In the genomic region with DNA sequence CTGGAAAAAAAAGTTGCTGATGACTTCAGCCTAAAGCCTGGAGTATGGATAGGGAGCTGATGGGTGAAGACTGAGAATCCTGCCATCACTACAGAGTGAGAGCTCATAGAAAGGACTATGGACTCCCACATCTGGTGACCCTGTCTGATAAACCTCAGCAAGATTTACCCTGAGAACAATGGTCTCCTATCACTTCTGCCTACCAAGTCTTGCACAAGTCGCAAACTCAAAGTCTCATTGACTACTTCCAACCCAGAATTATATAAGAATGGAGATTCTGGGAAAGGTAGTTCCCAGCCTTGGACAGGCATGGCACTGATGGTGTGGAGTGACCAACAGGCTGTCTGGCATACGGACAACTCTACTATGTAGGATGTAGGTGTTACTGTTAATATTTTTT, we compare ENCODE assay signal across 1 cellular context.
TF ChIP-seq lines count a peak whose summit lies in the region.

No MANE protein-coding gene starts in this region.

TF ChIP-seq in HepG2, 621 proteins besides CTCF, POLR2A, EP300 and RAD21 (continued from another document and continues in another):
- TF ChIP-seq KLF11 (CRISPR knock-in tag; IDR thresholded peaks at IDR 0.05) (no peak), ZNF292 (CRISPR knock-in tag; IDR thresholded peaks at IDR 0.05; ENCODE audit: borderline replicate concordance, low read depth) (no peak), HNF4G (IDR thresholded peaks at IDR 0.05; ENCODE audit: borderline replicate concordance, low read depth, low read length) (peak; percentile 85), HNF4G (CRISPR knock-in tag; IDR thresholded peaks at IDR 0.05; ENCODE audit: borderline replicate concordance, low read depth) (no peak), MIER2 (CRISPR knock-in tag; IDR thresholded peaks at IDR 0.05) (no peak), ZNF563 (CRISPR knock-in tag; IDR thresholded peaks at IDR 0.05) (no peak), ZNF777 (CRISPR knock-in tag; IDR thresholded peaks at IDR 0.05) (no peak), ZNF34 (CRISPR knock-in tag; IDR thresholded peaks at IDR 0.05; ENCODE audit: borderline replicate concordance) (no peak), ZNF782 (CRISPR knock-in tag; IDR thresholded peaks at IDR 0.05; ENCODE audit: borderline replicate concordance) (no peak), HNRNPK (IDR thresholded peaks at IDR 0.05; ENCODE audit: low read depth, low read length, poor library complexity, severe bottlenecking) (no peak), POGZ (CRISPR knock-in tag; IDR thresholded peaks at IDR 0.05) (no peak), GPN1 (CRISPR knock-in tag; IDR thresholded peaks at IDR 0.05; ENCODE audit: borderline replicate concordance) (no peak), KDM6A (CRISPR knock-in tag; IDR thresholded peaks at IDR 0.05; ENCODE audit: low read depth) (0 out of 2 replicates have a peak, but pooled peaks have one; percentile 14), ELF3 (CRISPR knock-in tag; IDR thresholded peaks at IDR 0.05) (no peak), PAF1 (CRISPR knock-in tag; IDR thresholded peaks at IDR 0.05) (no peak), EHMT2 (IDR thresholded peaks at IDR 0.05; ENCODE audit: borderline replicate concordance, low read depth, low read length) (peak; percentile 88; the same call in 1 of the 2 replicates), PAX8 (CRISPR knock-in tag; IDR thresholded peaks at IDR 0.05; ENCODE audit: borderline replicate concordance) (no peak), TGIF2 (CRISPR knock-in tag; IDR thresholded peaks at IDR 0.05) (peak; percentile 43; the same call in 1 of the 2 replicates), DR1 (CRISPR knock-in tag; IDR thresholded peaks at IDR 0.05) (no peak), SRY (CRISPR knock-in tag; IDR thresholded peaks at IDR 0.05) (no peak), BCL6 (CRISPR knock-in tag; IDR thresholded peaks at IDR 0.05) (peak; percentile 82), RCOR2 (CRISPR knock-in tag; IDR thresholded peaks at IDR 0.05) (peak; percentile 52; the same call in 1 of the 2 replicates), ZNF556 (CRISPR knock-in tag; IDR thresholded peaks at IDR 0.05; ENCODE audit: borderline replicate concordance) (no peak), NCOA2 (CRISPR knock-in tag; IDR thresholded peaks at IDR 0.05) (peak; percentile 79), ZNF841 (CRISPR knock-in tag; IDR thresholded peaks at IDR 0.05; ENCODE audit: borderline replicate concordance) (no peak), ZBTB20 (CRISPR knock-in tag; IDR thresholded peaks at IDR 0.05; ENCODE audit: borderline replicate concordance, low read depth) (no peak), ZNF567 (CRISPR knock-in tag; IDR thresholded peaks at IDR 0.05; ENCODE audit: borderline replicate concordance) (no peak), ZNF225 (CRISPR knock-in tag; IDR thresholded peaks at IDR 0.05) (no peak), ATF7-NPFF (CRISPR knock-in tag; IDR thresholded peaks at IDR 0.05; ENCODE audit: low read depth) (no peak), SNAPC2 (CRISPR knock-in tag; IDR thresholded peaks at IDR 0.05) (no peak), DPF2 (CRISPR knock-in tag; IDR thresholded peaks at IDR 0.05; ENCODE audit: borderline replicate concordance, low read depth) (no peak), SIX1 (CRISPR knock-in tag; IDR thresholded peaks at IDR 0.05; ENCODE audit: borderline replicate concordance) (no peak; the same call in 1 of the 2 replicates), ZBTB42 (CRISPR knock-in tag; IDR thresholded peaks at IDR 0.05) (peak; percentile 92), KAT7 (CRISPR knock-in tag; IDR thresholded peaks at IDR 0.05; ENCODE audit: borderline replicate concordance) (no peak), ZFYVE20 (CRISPR knock-in tag; IDR thresholded peaks at IDR 0.05; ENCODE audit: borderline replicate concordance, low read depth) (no peak), NR2F2 (IDR thresholded peaks at IDR 0.05; ENCODE audit: borderline replicate concordance, low read depth) (peak; percentile 71; the same call in 1 of the 2 replicates), TBX2 (CRISPR knock-in tag; IDR thresholded peaks at IDR 0.05; ENCODE audit: borderline replicate concordance) (no peak), HOXD1 (CRISPR knock-in tag; IDR thresholded peaks at IDR 0.05) (no peak), ZFP41 (CRISPR knock-in tag; IDR thresholded peaks at IDR 0.05; ENCODE audit: borderline replicate concordance) (no peak), ZNF891 (CRISPR knock-in tag; IDR thresholded peaks at IDR 0.05) (no peak)
- TF ChIP-seq, protein P1, sequence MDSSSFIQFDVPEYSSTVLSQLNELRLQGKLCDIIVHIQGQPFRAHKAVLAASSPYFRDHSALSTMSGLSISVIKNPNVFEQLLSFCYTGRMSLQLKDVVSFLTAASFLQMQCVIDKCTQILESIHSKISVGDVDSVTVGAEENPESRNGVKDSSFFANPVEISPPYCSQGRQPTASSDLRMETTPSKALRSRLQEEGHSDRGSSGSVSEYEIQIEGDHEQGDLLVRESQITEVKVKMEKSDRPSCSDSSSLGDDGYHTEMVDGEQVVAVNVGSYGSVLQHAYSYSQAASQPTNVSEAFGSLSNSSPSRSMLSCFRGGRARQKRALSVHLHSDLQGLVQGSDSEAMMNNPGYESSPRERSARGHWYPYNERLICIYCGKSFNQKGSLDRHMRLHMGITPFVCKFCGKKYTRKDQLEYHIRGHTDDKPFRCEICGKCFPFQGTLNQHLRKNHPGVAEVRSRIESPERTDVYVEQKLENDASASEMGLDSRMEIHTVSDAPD (CRISPR knock-in tag; IDR thresholded peaks at IDR 0.05): no peak
- TF ChIP-seq, protein P2, sequence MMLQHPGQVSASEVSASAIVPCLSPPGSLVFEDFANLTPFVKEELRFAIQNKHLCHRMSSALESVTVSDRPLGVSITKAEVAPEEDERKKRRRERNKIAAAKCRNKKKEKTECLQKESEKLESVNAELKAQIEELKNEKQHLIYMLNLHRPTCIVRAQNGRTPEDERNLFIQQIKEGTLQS (CRISPR knock-in tag; IDR thresholded peaks at IDR 0.05): 0 out of 2 replicates have a peak, but pooled peaks have one; percentile 28
- TF ChIP-seq, protein P3, sequence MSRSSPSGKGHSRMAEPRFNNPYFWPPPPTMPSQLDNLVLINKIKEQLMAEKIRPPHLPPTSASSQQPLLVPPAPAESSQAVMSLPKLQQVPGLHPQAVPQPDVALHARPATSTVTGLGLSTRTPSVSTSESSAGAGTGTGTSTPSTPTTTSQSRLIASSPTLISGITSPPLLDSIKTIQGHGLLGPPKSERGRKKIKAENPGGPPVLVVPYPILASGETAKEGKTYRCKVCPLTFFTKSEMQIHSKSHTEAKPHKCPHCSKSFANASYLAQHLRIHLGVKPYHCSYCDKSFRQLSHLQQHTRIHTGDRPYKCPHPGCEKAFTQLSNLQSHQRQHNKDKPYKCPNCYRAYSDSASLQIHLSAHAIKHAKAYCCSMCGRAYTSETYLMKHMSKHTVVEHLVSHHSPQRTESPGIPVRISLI (CRISPR knock-in tag; IDR thresholded peaks at IDR 0.05; ENCODE audit: borderline replicate concordance): no peak
- TF ChIP-seq, protein P4, sequence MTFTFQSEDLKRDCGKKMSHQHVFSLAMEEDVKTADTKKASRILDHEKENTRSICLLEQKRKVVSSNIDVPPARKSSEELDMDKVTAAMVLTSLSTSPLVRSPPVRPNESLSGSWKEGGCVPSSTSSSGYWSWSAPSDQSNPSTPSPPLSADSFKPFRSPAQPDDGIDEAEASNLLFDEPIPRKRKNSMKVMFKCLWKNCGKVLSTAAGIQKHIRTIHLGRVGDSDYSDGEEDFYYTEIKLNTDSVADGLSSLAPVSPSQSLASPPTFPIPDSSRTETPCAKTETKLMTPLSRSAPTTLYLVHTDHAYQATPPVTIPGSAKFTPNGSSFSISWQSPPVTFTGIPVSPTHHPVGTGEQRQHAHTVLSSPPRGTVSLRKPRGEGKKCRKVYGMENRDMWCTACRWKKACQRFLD (CRISPR knock-in tag; IDR thresholded peaks at IDR 0.05; ENCODE audit: borderline replicate concordance): no peak
- TF ChIP-seq, protein P5, sequence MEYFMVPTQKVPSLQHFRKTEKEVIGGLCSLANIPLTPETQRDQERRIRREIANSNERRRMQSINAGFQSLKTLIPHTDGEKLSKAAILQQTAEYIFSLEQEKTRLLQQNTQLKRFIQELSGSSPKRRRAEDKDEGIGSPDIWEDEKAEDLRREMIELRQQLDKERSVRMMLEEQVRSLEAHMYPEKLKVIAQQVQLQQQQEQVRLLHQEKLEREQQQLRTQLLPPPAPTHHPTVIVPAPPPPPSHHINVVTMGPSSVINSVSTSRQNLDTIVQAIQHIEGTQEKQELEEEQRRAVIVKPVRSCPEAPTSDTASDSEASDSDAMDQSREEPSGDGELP (IDR thresholded peaks at IDR 0.05; ENCODE audit: borderline replicate concordance, low read depth): peak; percentile 48
- TF ChIP-seq, protein P6, sequence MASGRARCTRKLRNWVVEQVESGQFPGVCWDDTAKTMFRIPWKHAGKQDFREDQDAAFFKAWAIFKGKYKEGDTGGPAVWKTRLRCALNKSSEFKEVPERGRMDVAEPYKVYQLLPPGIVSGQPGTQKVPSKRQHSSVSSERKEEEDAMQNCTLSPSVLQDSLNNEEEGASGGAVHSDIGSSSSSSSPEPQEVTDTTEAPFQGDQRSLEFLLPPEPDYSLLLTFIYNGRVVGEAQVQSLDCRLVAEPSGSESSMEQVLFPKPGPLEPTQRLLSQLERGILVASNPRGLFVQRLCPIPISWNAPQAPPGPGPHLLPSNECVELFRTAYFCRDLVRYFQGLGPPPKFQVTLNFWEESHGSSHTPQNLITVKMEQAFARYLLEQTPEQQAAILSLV (CRISPR knock-in tag; IDR thresholded peaks at IDR 0.05; ENCODE audit: borderline replicate concordance): no peak
- TF ChIP-seq, protein P7, sequence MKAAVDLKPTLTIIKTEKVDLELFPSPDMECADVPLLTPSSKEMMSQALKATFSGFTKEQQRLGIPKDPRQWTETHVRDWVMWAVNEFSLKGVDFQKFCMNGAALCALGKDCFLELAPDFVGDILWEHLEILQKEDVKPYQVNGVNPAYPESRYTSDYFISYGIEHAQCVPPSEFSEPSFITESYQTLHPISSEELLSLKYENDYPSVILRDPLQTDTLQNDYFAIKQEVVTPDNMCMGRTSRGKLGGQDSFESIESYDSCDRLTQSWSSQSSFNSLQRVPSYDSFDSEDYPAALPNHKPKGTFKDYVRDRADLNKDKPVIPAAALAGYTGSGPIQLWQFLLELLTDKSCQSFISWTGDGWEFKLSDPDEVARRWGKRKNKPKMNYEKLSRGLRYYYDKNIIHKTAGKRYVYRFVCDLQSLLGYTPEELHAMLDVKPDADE (CRISPR knock-in tag; IDR thresholded peaks at IDR 0.05): no peak
- TF ChIP-seq, protein P8, sequence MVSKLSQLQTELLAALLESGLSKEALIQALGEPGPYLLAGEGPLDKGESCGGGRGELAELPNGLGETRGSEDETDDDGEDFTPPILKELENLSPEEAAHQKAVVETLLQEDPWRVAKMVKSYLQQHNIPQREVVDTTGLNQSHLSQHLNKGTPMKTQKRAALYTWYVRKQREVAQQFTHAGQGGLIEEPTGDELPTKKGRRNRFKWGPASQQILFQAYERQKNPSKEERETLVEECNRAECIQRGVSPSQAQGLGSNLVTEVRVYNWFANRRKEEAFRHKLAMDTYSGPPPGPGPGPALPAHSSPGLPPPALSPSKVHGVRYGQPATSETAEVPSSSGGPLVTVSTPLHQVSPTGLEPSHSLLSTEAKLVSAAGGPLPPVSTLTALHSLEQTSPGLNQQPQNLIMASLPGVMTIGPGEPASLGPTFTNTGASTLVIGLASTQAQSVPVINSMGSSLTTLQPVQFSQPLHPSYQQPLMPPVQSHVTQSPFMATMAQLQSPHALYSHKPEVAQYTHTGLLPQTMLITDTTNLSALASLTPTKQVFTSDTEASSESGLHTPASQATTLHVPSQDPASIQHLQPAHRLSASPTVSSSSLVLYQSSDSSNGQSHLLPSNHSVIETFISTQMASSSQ (IDR thresholded peaks at IDR 0.05; ENCODE audit: low read depth): no peak
- TF ChIP-seq, protein P8 (CRISPR knock-in tag; IDR thresholded peaks at IDR 0.05; ENCODE audit: borderline replicate concordance): no peak; the same call in 1 of the 2 replicates
- TF ChIP-seq, protein P9, sequence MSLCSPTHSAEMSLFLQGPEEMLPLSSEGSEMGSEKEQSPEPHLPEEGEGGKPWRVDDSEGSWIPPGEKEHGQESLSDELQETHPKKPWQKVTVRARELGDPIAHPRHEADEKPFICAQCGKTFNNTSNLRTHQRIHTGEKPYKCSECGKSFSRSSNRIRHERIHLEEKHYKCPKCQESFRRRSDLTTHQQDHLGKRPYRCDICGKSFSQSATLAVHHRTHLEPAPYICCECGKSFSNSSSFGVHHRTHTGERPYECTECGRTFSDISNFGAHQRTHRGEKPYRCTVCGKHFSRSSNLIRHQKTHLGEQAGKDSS (CRISPR knock-in tag; IDR thresholded peaks at IDR 0.05; ENCODE audit: borderline replicate concordance, low read depth): no peak
- TF ChIP-seq, protein P10, sequence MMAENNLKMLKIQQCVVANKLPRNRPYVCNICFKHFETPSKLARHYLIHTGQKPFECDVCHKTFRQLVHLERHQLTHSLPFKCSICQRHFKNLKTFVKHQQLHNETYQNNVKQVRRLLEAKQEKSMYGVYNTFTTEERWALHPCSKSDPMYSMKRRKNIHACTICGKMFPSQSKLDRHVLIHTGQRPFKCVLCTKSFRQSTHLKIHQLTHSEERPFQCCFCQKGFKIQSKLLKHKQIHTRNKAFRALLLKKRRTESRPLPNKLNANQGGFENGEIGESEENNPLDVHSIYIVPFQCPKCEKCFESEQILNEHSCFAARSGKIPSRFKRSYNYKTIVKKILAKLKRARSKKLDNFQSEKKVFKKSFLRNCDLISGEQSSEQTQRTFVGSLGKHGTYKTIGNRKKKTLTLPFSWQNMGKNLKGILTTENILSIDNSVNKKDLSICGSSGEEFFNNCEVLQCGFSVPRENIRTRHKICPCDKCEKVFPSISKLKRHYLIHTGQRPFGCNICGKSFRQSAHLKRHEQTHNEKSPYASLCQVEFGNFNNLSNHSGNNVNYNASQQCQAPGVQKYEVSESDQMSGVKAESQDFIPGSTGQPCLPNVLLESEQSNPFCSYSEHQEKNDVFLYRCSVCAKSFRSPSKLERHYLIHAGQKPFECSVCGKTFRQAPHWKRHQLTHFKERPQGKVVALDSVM (CRISPR knock-in tag; IDR thresholded peaks at IDR 0.05): no peak
